In the genomic region with DNA sequence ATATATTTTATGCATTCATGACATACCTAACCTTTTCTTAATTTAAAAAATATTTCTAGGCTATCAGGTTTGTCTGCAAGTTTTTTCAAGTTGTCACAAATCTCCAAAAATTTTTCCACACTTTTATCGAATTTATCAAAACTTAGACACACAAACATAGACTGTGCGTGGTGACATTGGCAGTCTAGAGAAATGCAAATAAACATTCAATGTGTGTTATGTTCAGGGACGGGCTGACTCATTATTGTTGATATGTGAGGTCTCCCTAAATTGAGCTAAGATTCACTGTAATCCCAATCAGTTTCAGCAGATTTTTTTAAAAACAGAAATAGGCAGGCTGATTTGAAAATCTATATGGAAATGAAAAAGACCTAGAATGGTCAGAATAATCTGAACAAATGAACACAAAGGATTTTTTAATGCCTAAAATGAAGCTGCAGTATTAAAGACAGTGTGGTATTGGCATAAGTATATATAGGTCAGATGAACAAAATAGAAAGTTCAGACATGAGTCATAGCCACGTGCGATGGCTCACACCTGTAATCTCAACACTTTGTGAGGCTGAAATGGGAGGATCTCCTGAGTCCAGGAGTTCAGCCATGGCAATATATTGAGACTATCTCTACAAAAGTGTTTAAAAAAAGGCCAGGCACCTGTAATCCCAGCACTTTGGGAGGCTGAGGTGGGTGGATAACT, we compare ENCODE assay signal across 9 cellular contexts. TPM values are rescaled to one million over a fixed set of nuclear protein-coding genes. Genes with fewer than 3 reads are reported as not detected.
DNase-seq lines count a peak whose midpoint lies in the region; ATAC-seq and TF ChIP-seq lines count a peak whose summit lies in the region.
"Had no signal": no experiment of that assay in that cellular context is flagged by ENCODE, and none has a peak within 500 bp of the region (broad histone marks: within the 10 kb centered on the region; RNA-seq: fewer than 3 reads in every experiment).

No MANE protein-coding gene starts in this region.

- H2BK20ac ChIP-seq in H9 (ENCODE audit: low read depth, low read length, poor library complexity, severe bottlenecking), result no peak overlapping the region

- H2BK12ac ChIP-seq in H9 (ENCODE audit: insufficient read length, low read depth, low read length), result no peak overlapping the region

- H3K79me2 ChIP-seq in H9 (ENCODE audit: insufficient read depth, low read length), result peaks cover 2% of the 10 kb centered on the region; the same call in 1 of the 2 replicates

- H3K27ac Mint-ChIP-seq in Calu3 (ENCODE audit: unreplicated experiment) (peak overlapping the region; percentile 81), H9 (no peak overlapping the region)

- no peaks in the 10 kb centered on the region for H3K23me2 ChIP-seq in H9 (ENCODE audit: insufficient read length, low read depth, low read length, poor library complexity, severe bottlenecking)

- H2AK5ac ChIP-seq in H9 (ENCODE audit: insufficient read length, low read length), result no peak overlapping the region

- no peaks in the 10 kb centered on the region for H3K9me3 Mint-ChIP-seq in Calu3 (ENCODE audit: low read depth, unreplicated experiment)
- H3K9me3 Mint-ChIP-seq in H9, result no peaks in the 10 kb centered on the region

- H3K27ac ChIP-seq in body of pancreas, result peak overlapping the region; percentile 9 to 50 (median 40)
- no peak overlapping the region for H3K27ac ChIP-seq in H9 (ENCODE audit: insufficient read length, low read depth, low read length)
- H3K27ac ChIP-seq: cardiac muscle cell had no signal

- H4K5ac ChIP-seq in H9 (ENCODE audit: insufficient read length, low read depth, low read length), result no peak overlapping the region

- no peak overlapping the region for H3K4ac ChIP-seq in H9 (ENCODE audit: low read depth, low read length)

- H3K14ac ChIP-seq in H9 (ENCODE audit: insufficient read depth, low read length), result no peak overlapping the region

- H3K36me3 Mint-ChIP-seq in Calu3 (ENCODE audit: insufficient read depth, unreplicated experiment), result peaks cover 21% of the 10 kb centered on the region
- H3K36me3 Mint-ChIP-seq in H9 (ENCODE audit: insufficient read depth in 1 of 3, low read depth in 3 of 3), result no peaks in the 10 kb centered on the region

- H3K27me3 Mint-ChIP-seq in Calu3 (ENCODE audit: unreplicated experiment) (no peaks in the 10 kb centered on the region), H9 (ENCODE audit: low read depth) (no peaks in the 10 kb centered on the region)

- no peak overlapping the region for H3T11ph ChIP-seq in H9 (ENCODE audit: low read length)

- H3K79me1 ChIP-seq in H9 (ENCODE audit: insufficient read depth, low read depth, low read length, poor library complexity, severe bottlenecking), result peaks cover 2% of the 10 kb centered on the region

- H2BK5ac ChIP-seq in H9 (ENCODE audit: insufficient read length, low read length), result no peak overlapping the region

- H3K4me1 Mint-ChIP-seq in Calu3 (ENCODE audit: low read depth, unreplicated experiment) (peaks cover 48% of the 10 kb centered on the region), H9 (no peaks in the 10 kb centered on the region)

- CTCF ChIA-PET in Calu3 (lab: Charles Lee), result interaction anchor here (0.6 to 1.4 kb wide), 4 partner anchors 9 to 153 kb away, joined by 3 to 8 read pairs (median 4); no protein-coding TSS in a partner anchor

- intact Hi-C loops in Calu3 (cut with micrococcal nuclease; ENCODE audit: unreplicated experiment) (no loop called here), body of pancreas (cut with DNase I) (no loop called here)

- H3K4me1 ChIP-seq in body of pancreas, result peaks cover 55% of the 10 kb centered on the region
- no peaks in the 10 kb centered on the region for H3K4me1 ChIP-seq in H9 (ENCODE audit: insufficient read depth, low read length)

- no peak overlapping the region for H3K4me2 ChIP-seq in H9 (ENCODE audit: insufficient read depth, insufficient read length, low read length)

- H2BK15ac ChIP-seq in H9 (ENCODE audit: low read depth, low read length), result no peak overlapping the region

- TF ChIP-seq POLR2A in body of pancreas (IDR thresholded peaks at IDR 0.05), result no peak

- no peak overlapping the region for H3K9ac ChIP-seq in H9 (ENCODE audit: extremely low read depth, insufficient read length, low read length)

- no peak overlapping the region for H2BK120ac ChIP-seq in H9 (ENCODE audit: low read depth, low read length, poor library complexity, severe bottlenecking)

- H4K20me1 ChIP-seq in H9 (ENCODE audit: control insufficient read depth, insufficient read depth, insufficient read length), result no peaks in the 10 kb centered on the region

- H3K4me3 Mint-ChIP-seq in Calu3 (ENCODE audit: low read depth, unreplicated experiment) (no peak overlapping the region), H9 (no peak overlapping the region)

- H3K27me3 ChIP-seq in body of pancreas (no peaks in the 10 kb centered on the region), H9 (ENCODE audit: insufficient read depth, low read length) (no peaks in the 10 kb centered on the region)
- H3K27me3 ChIP-seq: cardiac muscle cell had no signal

- H3K4me3 ChIP-seq in body of pancreas, result no peak overlapping the region
- H3K4me3 ChIP-seq: cardiac muscle cell had no signal

- ATAC-seq in GM19395 (IDR thresholded peaks at IDR 0.05; ENCODE audit: unreplicated experiment) (peak; percentile 96), HG03103 (IDR thresholded peaks at IDR 0.05; ENCODE audit: low read depth, unreplicated experiment) (peak; percentile 77), body of pancreas (peak; percentile 83)

- no peak overlapping the region for H4K91ac ChIP-seq in H9 (ENCODE audit: insufficient read length, low read depth, low read length)

- H4K8ac ChIP-seq in H9 (replicated peaks; ENCODE audit: insufficient read length, low read depth, low read length), result no peak overlapping the region

- 32 to 34% methylated on average over 5 of the region's 5 CpGs for WGBS in body of pancreas, 2 donors
- WGBS in H9 (ENCODE audit: extremely low coverage, insufficient read length, low lambda C conversion rate), result no CpG with 5 or more reads among the region's 5 CpGs

- H2AFZ ChIP-seq in H9 (ENCODE audit: low read length), result no peak overlapping the region

- no peak overlapping the region for H3K18ac ChIP-seq in H9 (ENCODE audit: insufficient read length, low read depth, low read length)

- no peaks in the 10 kb centered on the region for H3K36me3 ChIP-seq in body of pancreas (replicated peaks in 1 of 2; ENCODE audit: insufficient read depth in 1 of 2, low read depth in 2 of 2)
- H3K36me3 ChIP-seq: cardiac muscle cell had no signal

- no peaks in the 10 kb centered on the region for H3K9me3 ChIP-seq in body of pancreas
- no peaks in the 10 kb centered on the region for H3K9me3 ChIP-seq in H9 (ENCODE audit: control insufficient read depth, low read depth, low read length)

- H3K23ac ChIP-seq in H9 (ENCODE audit: insufficient read length, low read depth, low read length), result no peak overlapping the region

- no peak for TF ChIP-seq CTCF in Calu3 (IDR thresholded peaks at IDR 0.05; ENCODE audit: unreplicated experiment)
- TF ChIP-seq CTCF in body of pancreas (IDR thresholded peaks at IDR 0.05), result no peak
- TF ChIP-seq CTCF in H9 (conservative IDR thresholded peaks at IDR 0.05), result no peak

- no TSS peak for BruUV-seq in Calu3 (replicated peaks; lab: Mats Ljungman, UMichigan)

- H3K56ac ChIP-seq in H9 (ENCODE audit: insufficient read length, low read depth, low read length), result no peak overlapping the region

- DNase-seq in Calu3 (peak; percentile 60), body of pancreas (peak; percentile 29 to 68 (median 47)), NCI-H345 treated with DMSO at 0.1 percent for 48 hours (lab: John Stamatoyannopoulos, UW; ENCODE audit: unreplicated experiment) (no peak), H9 (no peak), 8988T (no peak), NCI-H2171 treated with DMSO at 0.1 percent for 48 hours (lab: John Stamatoyannopoulos, UW) (no peak)

RNA-seq across cellular contexts. Expression of gene BLTP3A, which starts 19.2 kb away (rescaled TPM):
- total RNA-seq in Calu3 (2022) (33.4 and 34.8 TPM in 2 replicates), body of pancreas (10 to 100 TPM; 10.1 to 12.9 TPM), H9 (2021) (16.4 and 17.8 TPM in 2 replicates)

RNA-seq across cellular contexts. Expression of gene SNRPC, which starts 53.8 kb away (rescaled TPM):
- 221 and 231 TPM in 2 replicates for total RNA-seq in Calu3 (2022)
- 10 to 100 TPM; 15.2 to 36.3 TPM for total RNA-seq in body of pancreas
- total RNA-seq in H9 (2021), result 204 and 216 TPM in 2 replicates

Comparison
In these comparisons a context has a peak if more than half of its experiments do, and no peak if none do; other contexts are left out.
1. DNase-seq: peak in Calu3 (single experiment) and body of pancreas (4 of 4); none in NCI-H345 treated with DMSO at 0.1 percent for 48 hours (single experiment), H9 (single experiment), 8988T (single experiment) and NCI-H2171 treated with DMSO at 0.1 percent for 48 hours (single experiment).
2. Peak in every context shown above with its lines, with median percentiles within 50 percentile points of each other: ATAC-seq.